7 cellular contexts compared by ENCODE assay signal in genomic region chr12:7825754-7826153, GRCh38. TPM values are rescaled to one million over a fixed set of nuclear protein-coding genes. Genes with fewer than 3 reads are reported as not detected.
"Had no signal": no experiment of that assay in that cellular context is flagged by ENCODE, and none has a peak within 500 bp of the region (broad histone marks: within the 10 kb centered on the region; RNA-seq: fewer than 3 reads in every experiment).

No MANE protein-coding gene starts in this region.

RNA-seq across cellular contexts. Expression of gene NANOG, which starts 36.6 kb away (rescaled TPM):
- total RNA-seq: activated CD8-positive, alpha-beta T cell treated with anti-CD3 and anti-CD28 coated beads, Interleukin-2, amount 10 ng/mL, durations not matched to agents 7 days and 5 days; activated naive CD8-positive, alpha-beta T cell treated with anti-CD3 and anti-CD28 coated beads, Interleukin-2, amount 10 ng/mL, durations not matched to agents 7 days and 5 days; IMR-90; M059J; Right ventricle myocardium superior; RPMI7951; SJSA1 had no signal
- polyA plus RNA-seq: IMR-90 had no signal

RNA-seq across cellular contexts. Expression of gene SLC2A14, which starts 47.0 kb away (rescaled TPM):
- total RNA-seq: IMR-90, M059J, Right ventricle myocardium superior, SJSA1 had no signal
